8 cellular contexts compared by ENCODE assay signal in genomic region chr19:45001087-45001739, GRCh38. TPM values are rescaled to one million over a fixed set of nuclear protein-coding genes. Genes with fewer than 3 reads are reported as not detected.
DNase-seq lines count a peak whose midpoint lies in the region; FAIRE-seq and TF ChIP-seq lines count a peak whose summit lies in the region.

Gene RELB, plus strand, starts transcription at chr19:45001464. Its CDS starts 116 bp downstream, at chr19:45001580.

- H3K9ac ChIP-seq in subcutaneous abdominal adipose tissue (ENCODE audit: low read length in 5 of 5): peak within 1 kb of the TSS in 4 of 5 donors; percentile 74 to 94 (median 84)

- H3K4me3 ChIP-seq in SJSA1 (peak within 1 kb of the TSS; percentile 93), neutrophil (ENCODE audit: low read depth in 1 of 2, low read length in 1 of 2) (peak within 1 kb of the TSS; percentile 70 to 91), subcutaneous abdominal adipose tissue (ENCODE audit: low read depth in 1 of 5, low read length in 5 of 5) (peak within 1 kb of the TSS; percentile 67 to 76 (median 69))

- no peak for TF ChIP-seq CTCF in neutrophil (IDR thresholded peaks at IDR 0.05)

- peak; percentile 91 for DNase-seq in ELR (ENCODE audit: low read depth)
- peak; percentile 73 for DNase-seq in H4 (ENCODE audit: low spot score)
- DNase-seq in LoVo (ENCODE audit: low spot score): peak; percentile 91
- peak; percentile 90 to 94 for DNase-seq in SJSA1 (ENCODE audit: low read depth in 1 of 2, low spot score in 2 of 2)
- DNase-seq in activated naive CD4-positive, alpha-beta T cell treated with Interleukin-2 at 50 U/mL for 16 hours: peak; percentile 96
- DNase-seq in frontal cortex (ENCODE audit: low spot score in 2 of 2): peak; percentile 98 to 99

- H3K27ac ChIP-seq in SJSA1 (peak within 1 kb of the TSS; percentile 100), neutrophil (peak within 1 kb of the TSS; percentile 100), subcutaneous abdominal adipose tissue (ENCODE audit: low read depth, low read length) (peak within 1 kb of the TSS; percentile 98)

- H3K9me3 ChIP-seq in SJSA1 (replicated peaks): no peaks in the 10 kb centered on the region
- no peaks in the 10 kb centered on the region for H3K9me3 ChIP-seq in neutrophil
- no peaks in the 10 kb centered on the region for H3K9me3 ChIP-seq in subcutaneous abdominal adipose tissue (ENCODE audit: control insufficient read depth in 5 of 5, low read length in 5 of 5)

- H3K36me3 ChIP-seq in SJSA1 (peaks cover 31% of the 10 kb centered on the region), neutrophil (peaks cover 4% of the 10 kb centered on the region), subcutaneous abdominal adipose tissue (ENCODE audit: control insufficient read depth in 5 of 5, insufficient read depth in 5 of 5, low read length in 5 of 5) (peaks cover 0 to 10% (median 0%) of the 10 kb centered on the region in 5 donors)

- FAIRE-seq in frontal cortex (lab: Jason Lieb, UNC): no peak

- H3K4me1 ChIP-seq in SJSA1 (replicated peaks): peaks cover 9% of the 10 kb centered on the region
- H3K4me1 ChIP-seq in neutrophil (ENCODE audit: control insufficient read depth in 1 of 2, insufficient read depth in 1 of 2, low read depth in 1 of 2, low read length in 1 of 2): peaks cover 10 to 13% of the 10 kb centered on the region in 2 experiments
- peaks cover 0 to 14% (median 10%) of the 10 kb centered on the region in 5 donors for H3K4me1 ChIP-seq in subcutaneous abdominal adipose tissue (ENCODE audit: control insufficient read depth in 5 of 5, insufficient read depth in 5 of 5, low read length in 5 of 5)

- H3K27me3 ChIP-seq in SJSA1 (replicated peaks): no peaks in the 10 kb centered on the region
- no peaks in the 10 kb centered on the region for H3K27me3 ChIP-seq in neutrophil
- H3K27me3 ChIP-seq in subcutaneous abdominal adipose tissue (ENCODE audit: control insufficient read depth in 5 of 5, insufficient read depth in 4 of 5, low read length in 5 of 5): no peaks in the 10 kb centered on the region

RNA-seq across cellular contexts. Expression of gene RELB, which starts in this region (rescaled TPM):
- total RNA-seq in H4 (2014; rRNA removed; shearing (Covaris generic)): 0.78 and 0.81 TPM in 2 replicates
- 5.8 and 12.6 TPM in 2 replicates for total RNA-seq in SJSA1 (2014; rRNA removed; shearing (Covaris generic))
- total RNA-seq in frontal cortex: 0.41 TPM

Comparison
In these comparisons a context has a peak if more than half of its experiments do, and no peak if none do; other contexts are left out.
1. Peak in every context shown above with its lines: DNase-seq, H3K4me3 ChIP-seq and H3K27ac ChIP-seq.
2. Peak in DNase-seq in H4; RNA of the gene not detected or under 1 TPM.
3. Peak in DNase-seq in frontal cortex; RNA of the gene not detected or under 1 TPM.